8 cellular contexts compared by ENCODE assay signal in the genomic region with DNA sequence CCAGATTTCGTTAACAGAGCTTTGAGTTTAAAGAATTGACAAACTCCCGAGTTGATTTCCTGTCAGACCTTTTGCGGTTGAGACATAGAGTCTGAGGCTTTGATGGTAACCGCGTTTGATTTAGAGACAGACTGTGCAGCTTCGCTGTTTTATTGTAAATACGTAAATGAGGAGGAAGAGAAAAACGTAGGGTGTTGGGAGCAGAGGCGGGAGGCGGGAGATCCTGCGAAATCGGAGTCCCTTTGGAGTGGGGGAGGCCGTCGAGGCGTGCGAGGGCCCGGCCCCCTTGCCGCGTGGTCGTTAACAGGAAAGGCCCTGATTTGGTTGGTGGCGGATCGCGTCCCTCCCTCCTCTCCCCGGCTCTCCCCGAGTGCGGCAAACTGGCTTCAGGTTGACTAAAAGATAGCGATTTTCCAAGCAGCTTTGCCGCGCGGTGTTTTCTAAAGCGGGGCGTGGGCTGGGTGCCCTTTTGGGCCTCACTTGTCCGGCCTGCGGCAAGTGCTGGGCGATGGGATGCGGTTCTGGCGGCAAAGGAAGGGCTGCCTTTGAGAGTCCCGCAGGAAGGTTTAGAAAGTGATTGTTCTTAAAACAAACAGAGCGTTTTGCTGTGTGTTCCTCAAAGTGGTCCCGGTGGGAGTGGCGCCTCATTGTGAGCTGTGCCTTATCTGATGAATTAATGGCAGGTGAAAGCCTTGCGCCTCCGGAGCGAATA. TPM values are rescaled to one million over a fixed set of nuclear protein-coding genes. Genes with fewer than 3 reads are reported as not detected.
DNase-seq lines count a peak whose midpoint lies in the region; ATAC-seq and TF ChIP-seq lines count a peak whose summit lies in the region.

No MANE protein-coding gene starts in this region.

- no peaks in the 10 kb centered on the region for H3K4me1 ChIP-seq in colonic mucosa

- no peak for TF ChIP-seq POLR2A in lower leg skin (IDR thresholded peaks at IDR 0.05)

- peak; percentile 57 for ATAC-seq in CD4-positive, alpha-beta T cell (ENCODE audit: poor library complexity)

- H3K4me3 ChIP-seq in LNCaP clone FGC (ENCODE audit: low read depth, low read length): peak overlapping the region; percentile 81
- H3K4me3 ChIP-seq in WI38 (ENCODE audit: low read depth, low read length): peak overlapping the region; percentile 59
- H3K4me3 ChIP-seq in colonic mucosa: peak overlapping the region; percentile 22
- H3K4me3 ChIP-seq in lower leg skin (ENCODE audit: low read depth, poor library complexity, severe bottlenecking): peak overlapping the region; percentile 28

- intact Hi-C loops in CD4-positive, alpha-beta T cell (cut with DNase I, micrococcal nuclease): loop anchor here (2.0 to 10.0 kb wide), 5 partner anchors 35 to 1607 kb away; a partner anchor contains a TSS
- intact Hi-C loops in colonic mucosa (cut with DNase I) (no loop called here), lower leg skin (cut with DNase I; ENCODE audit: low total_unique reads) (no loop called here)

- peak overlapping the region; percentile 96 for H3K27ac ChIP-seq in CD4-positive, alpha-beta T cell (ENCODE audit: low read depth, low read length)
- peak overlapping the region; percentile 75 for H3K27ac ChIP-seq in colonic mucosa

- no peak for TF ChIP-seq CTCF in CD4-positive, alpha-beta T cell (IDR thresholded peaks at IDR 0.05)
- TF ChIP-seq CTCF in LNCaP clone FGC (IDR thresholded peaks at IDR 0.05; ENCODE audit: control insufficient read depth, extremely low read depth, insufficient read depth) (no peak), WI38 (IDR thresholded peaks at IDR 0.05; ENCODE audit: low read depth, low read length) (no peak), colonic mucosa (IDR thresholded peaks at IDR 0.05) (no peak), lower leg skin (IDR thresholded peaks at IDR 0.05) (no peak)

- H3K36me3 ChIP-seq in colonic mucosa: no peaks in the 10 kb centered on the region

- H3K9me3 Mint-ChIP-seq in CD4-positive, alpha-beta T cell: no peaks in the 10 kb centered on the region

- H3K27me3 Mint-ChIP-seq in CD4-positive, alpha-beta T cell: no peaks in the 10 kb centered on the region

- POLR2A ChIA-PET in CD4-positive, alpha-beta T cell (lab: Charles Lee): interaction anchor here (0.7 to 1.8 kb wide), 7 partner anchors 9 to 1019 kb away, joined by 3 to 9 read pairs (median 4); a partner anchor contains a TSS

- 0 to 48% methylated on average over 29 to 44 of the region's 44 CpGs for WGBS in lower leg skin, 2 donors

- peaks cover 54% of the 10 kb centered on the region for H3K4me1 Mint-ChIP-seq in CD4-positive, alpha-beta T cell (ENCODE audit: low read depth)

- no peaks in the 10 kb centered on the region for H3K27me3 ChIP-seq in CD4-positive, alpha-beta T cell (ENCODE audit: control insufficient read depth, insufficient read depth, low read length)
- no peaks in the 10 kb centered on the region for H3K27me3 ChIP-seq in colonic mucosa

- peak overlapping the region; percentile 63 to 84 for H3K9ac ChIP-seq in colonic mucosa (ENCODE audit: low read depth in 2 of 2, low read length in 2 of 2)

- peak; percentile 6 to 70 (median 30) for DNase-seq in CD4-positive, alpha-beta T cell
- DNase-seq in LNCaP clone FGC (ENCODE audit: low read depth): no peak
- DNase-seq in colonic mucosa: peak; percentile 55
- peak; percentile 16 to 86 for DNase-seq in lower leg skin (ENCODE audit: low spot score in 2 of 2)
- peak; percentile 11 to 20 for DNase-seq in stimulated activated CD4-positive, alpha-beta T cell treated with anti-CD3 and anti-CD28 coated beads, Interleukin-4, amount 100 ng/mL, for 48 hours (ENCODE audit: low read depth in 2 of 2)
- DNase-seq in NOMO-1 treated with DMSO at 0.1 percent for 48 hours (lab: John Stamatoyannopoulos, UW; ENCODE audit: unreplicated experiment): no peak
- no peak for DNase-seq in mucosa of gallbladder (ENCODE audit: low spot score)

- peak overlapping the region; percentile 92 for H3K4me3 Mint-ChIP-seq in CD4-positive, alpha-beta T cell

- H3K9me3 ChIP-seq in CD4-positive, alpha-beta T cell (ENCODE audit: control insufficient read depth, low read length): no peaks in the 10 kb centered on the region
- H3K9me3 ChIP-seq in colonic mucosa: no peaks in the 10 kb centered on the region

- H3K27ac Mint-ChIP-seq in CD4-positive, alpha-beta T cell: peak overlapping the region; percentile 89

- CTCF ChIA-PET in CD4-positive, alpha-beta T cell (lab: Charles Lee): no interaction called here

- peaks cover 14% of the 10 kb centered on the region for H3K36me3 Mint-ChIP-seq in CD4-positive, alpha-beta T cell (ENCODE audit: low read depth)

RNA-seq across cellular contexts. Expression of a gene that starts 0.9 kb away (rescaled TPM):
- total RNA-seq in CD4-positive, alpha-beta T cell: 10 to 100 TPM; 59.1 to 60.3 TPM
- total RNA-seq in colonic mucosa (10 to 100 TPM; 11.7 to 21.4 TPM), lower leg skin (10 to 100 TPM in 1 of 4 donors, 1 to 10 TPM in 3; 3.2 to 11.6 (median 5.6) TPM), mucosa of gallbladder (6.1 TPM)

Comparison
In these comparisons a context has a peak if more than half of its experiments do, and no peak if none do; other contexts are left out.
1. DNase-seq: peak in CD4-positive, alpha-beta T cell (10 of 10), colonic mucosa (single experiment), lower leg skin (2 of 2) and stimulated activated CD4-positive, alpha-beta T cell treated with anti-CD3 and anti-CD28 coated beads, Interleukin-4, amount 100 ng/mL, for 48 hours (2 of 2); none in LNCaP clone FGC (single experiment), NOMO-1 treated with DMSO at 0.1 percent for 48 hours (single experiment) and mucosa of gallbladder (single experiment).
2. H3K4me3 ChIP-seq: peak in every context shown above with its lines; median percentile 81 in LNCaP clone FGC; 59 in WI38; 28 in lower leg skin; 22 in colonic mucosa.
3. intact Hi-C loops: an anchor here in CD4-positive, alpha-beta T cell (2.0 to 10.0 kb wide); none called in colonic mucosa and lower leg skin.